ENCODE assay signal across 8 cellular contexts in the genomic region with DNA sequence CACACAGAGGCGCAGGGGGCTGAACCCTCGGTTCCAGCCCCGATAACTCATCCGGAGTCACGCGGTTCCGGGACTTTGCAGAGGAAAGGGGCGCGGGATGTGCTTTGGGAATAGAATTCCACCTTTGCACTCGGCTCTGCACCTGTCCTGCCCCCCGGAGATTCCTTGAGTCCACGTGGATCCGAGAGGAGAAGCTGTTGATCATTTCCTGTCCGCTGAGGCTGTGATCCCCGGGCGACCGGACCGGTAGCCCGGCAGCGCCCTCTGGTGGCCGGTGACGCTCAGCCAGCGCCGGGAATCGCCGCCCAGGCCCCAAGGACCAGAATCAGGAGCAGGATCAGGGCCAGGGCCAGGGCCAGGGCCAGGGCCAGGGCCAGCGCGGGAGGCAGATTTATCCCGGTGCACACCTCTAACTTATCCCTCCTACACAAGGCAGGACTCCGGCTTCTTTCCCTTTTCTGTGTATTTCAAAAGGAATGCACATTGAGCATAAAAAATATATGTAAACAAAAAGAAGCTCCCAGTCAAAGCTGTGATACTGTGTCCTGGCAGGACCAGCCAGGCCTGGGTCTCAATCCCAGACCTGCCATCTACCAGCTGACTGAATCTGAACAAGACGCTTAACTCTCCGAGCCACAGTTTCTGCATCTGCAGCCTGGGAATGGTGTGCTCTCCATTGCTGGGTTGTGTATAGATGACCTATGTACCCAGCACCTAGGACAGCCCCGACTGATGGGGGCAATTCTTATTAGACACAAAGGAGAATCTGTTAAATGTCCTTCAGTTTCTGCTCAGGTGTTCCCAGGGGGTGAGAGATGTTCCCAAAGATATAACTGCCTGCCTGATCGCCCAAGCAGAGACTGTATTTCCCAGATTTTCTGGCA. TPM values are rescaled to one million over a fixed set of nuclear protein-coding genes. Genes with fewer than 3 reads are reported as not detected.
A peak's percentile ranks its signal among the peaks of the same experiment; 100 is the strongest.
DNase-seq lines count a peak whose midpoint lies in the region; ATAC-seq, FAIRE-seq and TF ChIP-seq lines count a peak whose summit lies in the region.

No MANE protein-coding gene starts in this region.

- peak; percentile 10 for DNase-seq in NOMO-1 treated with dmso at 0.1 percent for 144 hours (lab: John Stamatoyannopoulos, UW; ENCODE audit: unreplicated experiment)
- DNase-seq in activated T-cell treated with anti-CD3 and anti-CD28 coated beads for 1 hour (ENCODE audit: low read depth), result peak; percentile 80
- DNase-seq in erythroblast (lab: John Stamatoyannopoulos, UW), result peak; percentile 61 to 80
- peak; percentile 81 for DNase-seq in mucosa of gallbladder (ENCODE audit: low spot score)
- peak; percentile 64 to 65 for DNase-seq in stimulated activated CD8-positive, alpha-beta memory T cell treated with anti-CD3 and anti-CD28 coated beads, Interleukin-2, amount 100 ng/mL, for 1 hour (ENCODE audit: low read depth in 2 of 2)

- peak; percentile 33 for ATAC-seq in HG03442 (IDR thresholded peaks at IDR 0.05; ENCODE audit: unreplicated experiment)
- ATAC-seq in HG03432 (IDR thresholded peaks at IDR 0.05; ENCODE audit: unreplicated experiment), result no peak

- peak; percentile 63 for FAIRE-seq in G401.6 (lab: Jason Lieb, UNC)

- TF ChIP-seq POLR2A in erythroblast (IDR thresholded peaks at IDR 0.05; ENCODE audit: low read length), result no peak

RNA-seq across cellular contexts. Expression of gene SPATA3, which starts 8.5 kb away (rescaled TPM):
- not detected for total RNA-seq in mucosa of gallbladder

RNA-seq across cellular contexts. Expression of gene C2orf72, which starts 49.9 kb away (rescaled TPM):
- total RNA-seq in mucosa of gallbladder, result 34.2 TPM

Comparison
In these comparisons a context has a peak if more than half of its experiments do, and no peak if none do; other contexts are left out.
1. DNase-seq: peak in every context shown above with its lines; median percentile 81 in mucosa of gallbladder; 80 in activated T-cell treated with anti-CD3 and anti-CD28 coated beads for 1 hour; 70 in erythroblast; 64 in stimulated activated CD8-positive, alpha-beta memory T cell treated with anti-CD3 and anti-CD28 coated beads, Interleukin-2, amount 100 ng/mL, for 1 hour; 10 in NOMO-1 treated with dmso at 0.1 percent for 144 hours.